8 cellular contexts compared by ENCODE assay signal in genomic region chr7:97118306-97118917, GRCh38. TPM values are rescaled to one million over a fixed set of nuclear protein-coding genes. Genes with fewer than 3 reads are reported as not detected.
DNase-seq lines count a peak whose midpoint lies in the region; ATAC-seq and TF ChIP-seq lines count a peak whose summit lies in the region.

No MANE protein-coding gene starts in this region.

- H4K20me1 ChIP-seq in hepatocyte (ENCODE audit: insufficient read depth, poor library complexity, severe bottlenecking) (no peaks in the 10 kb centered on the region), smooth muscle cell (ENCODE audit: low read depth) (no peaks in the 10 kb centered on the region)

- H3K27me3 ChIP-seq in hepatocyte (no peaks in the 10 kb centered on the region), smooth muscle cell (ENCODE audit: low read depth) (no peaks in the 10 kb centered on the region)

- peak overlapping the region; percentile 92 to 97 (median 94) for H3K4me3 Mint-ChIP-seq in T-cell

- H3K4me2 ChIP-seq in hepatocyte (peak overlapping the region; percentile 88), smooth muscle cell (peak overlapping the region; percentile 99)

- ATAC-seq in T-cell (replicated peaks in 1 of 4) (no peak), GM21447 (IDR thresholded peaks at IDR 0.05; ENCODE audit: unreplicated experiment) (no peak)

- H3K9me2 ChIP-seq in hepatocyte (replicated peaks; ENCODE audit: insufficient read depth) = no peaks in the 10 kb centered on the region

- peak; percentile 30 for DNase-seq in NCI-H748 (lab: John Stamatoyannopoulos, UW; ENCODE audit: unreplicated experiment)
- DNase-seq in NCI-H748 treated with DMSO at 0.1 percent for 48 hours (lab: John Stamatoyannopoulos, UW) = no peak
- DNase-seq in T-cell = no peak
- DNase-seq in hepatocyte (ENCODE audit: low spot score) = no peak
- no peak for DNase-seq in smooth muscle cell (lab: John Stamatoyannopoulos, UW; ENCODE audit: unreplicated experiment)
- DNase-seq in amniotic stem cell (lab: John Stamatoyannopoulos, UW) = no peak
- no peak for DNase-seq in OCI-M2 (lab: John Stamatoyannopoulos, UW; ENCODE audit: unreplicated experiment)

- H3K4me1 ChIP-seq in hepatocyte (ENCODE audit: insufficient read depth) (peaks cover 14% of the 10 kb centered on the region), smooth muscle cell (ENCODE audit: low read depth) (peaks cover 18% of the 10 kb centered on the region)

- 24% methylated on average over 13 of the region's 13 CpGs for WGBS in hepatocyte (ENCODE audit: low lambda C conversion rate, missing lambda C conversion rate)
- 24% methylated on average over 13 of the region's 13 CpGs for WGBS in smooth muscle cell (ENCODE audit: low lambda C conversion rate)

- H3K36me3 ChIP-seq in hepatocyte (replicated peaks; ENCODE audit: insufficient read depth, low read depth) (no peaks in the 10 kb centered on the region), smooth muscle cell (ENCODE audit: low read depth) (no peaks in the 10 kb centered on the region)

- CTCF ChIA-PET in T-cell (lab: Charles Lee) = interaction anchor here (0.7 to 2.3 kb wide), 3 partner anchors 11 to 754 kb away, joined by 3 to 10 read pairs (median 6); partner anchors contain the start of gene ASNS (in 1 of the 2)

- POLR2A ChIA-PET in T-cell (lab: Charles Lee) = interaction anchor here in 1 of 2 donors (0.7 kb wide), 2 partner anchors 155 to 950 kb away, joined by 4 to 7 read pairs; no protein-coding TSS in a partner anchor

- H3K27me3 Mint-ChIP-seq in T-cell = no peaks in the 10 kb centered on the region

- peak overlapping the region; percentile 55 for H3K4me3 ChIP-seq in hepatocyte
- peak overlapping the region; percentile 80 for H3K4me3 ChIP-seq in smooth muscle cell

- H3K79me2 ChIP-seq in hepatocyte (peaks cover 36% of the 10 kb centered on the region), smooth muscle cell (ENCODE audit: low read depth) (peaks cover 31% of the 10 kb centered on the region)

- H3K9me3 ChIP-seq in hepatocyte (ENCODE audit: low read depth) (no peaks in the 10 kb centered on the region), smooth muscle cell (replicated peaks; ENCODE audit: low read depth) (no peaks in the 10 kb centered on the region)

- peaks cover 48 to 59% (median 54%) of the 10 kb centered on the region in 3 donors for H3K4me1 Mint-ChIP-seq in T-cell

- H3K27ac Mint-ChIP-seq in T-cell = peak overlapping the region; percentile 71 to 94

- H2AFZ ChIP-seq in hepatocyte = peak overlapping the region; percentile 77
- H2AFZ ChIP-seq in smooth muscle cell (ENCODE audit: low read depth) = peak overlapping the region; percentile 99

- H3K36me3 Mint-ChIP-seq in T-cell = peaks cover 9% of the 10 kb centered on the region

- H3K27ac ChIP-seq in hepatocyte (peak overlapping the region; percentile 51), smooth muscle cell (ENCODE audit: low read depth) (no peak overlapping the region)

- no peak for TF ChIP-seq CTCF in hepatocyte (IDR thresholded peaks at IDR 0.05; ENCODE audit: poor library complexity)
- no peak for TF ChIP-seq CTCF in smooth muscle cell (IDR thresholded peaks at IDR 0.05; ENCODE audit: borderline replicate concordance, insufficient read depth, poor library complexity, severe bottlenecking)

- peaks cover 9% of the 10 kb centered on the region for H3F3A ChIP-seq in smooth muscle cell (ENCODE audit: low read depth)

- H3K9me3 Mint-ChIP-seq in T-cell = peaks cover 0 to 4% (median 0%) of the 10 kb centered on the region in 3 donors

- peak overlapping the region; percentile 46 for H3K9ac ChIP-seq in smooth muscle cell (ENCODE audit: low read depth)

RNA-seq across cellular contexts. Expression of gene SDHAF3, which starts 0.9 kb away (rescaled TPM):
- 10 to 100 TPM; 11.1 to 15.3 (median 12.0) TPM for total RNA-seq in T-cell
- 17.5 and 22.1 TPM in 2 replicates for total RNA-seq in hepatocyte
- polyA plus RNA-seq in hepatocyte = 19.2 and 20.1 TPM in 2 replicates
- total RNA-seq in smooth muscle cell = 15.6 and 25.6 TPM in 2 replicates
- 28.5 and 29.1 TPM in 2 replicates for polyA plus RNA-seq in smooth muscle cell
